In genomic region chr1:172870901-172871606, GRCh38 we compare ENCODE assay signal across 14 cellular contexts.
A peak's percentile ranks its signal among the peaks of the same experiment; 100 is the strongest.
DNase-seq lines count a peak whose midpoint lies in the region; ATAC-seq and TF ChIP-seq lines count a peak whose summit lies in the region.
"Had no signal": no experiment of that assay in that cellular context is flagged by ENCODE, and none has a peak within 500 bp of the region (broad histone marks: within the 10 kb centered on the region; RNA-seq: fewer than 3 reads in every experiment).

No MANE protein-coding gene starts in this region.

- TF ChIP-seq CTCF in GM12865 (IDR thresholded peaks at IDR 0.05; ENCODE audit: insufficient read depth, low read depth, low read length, missing control alignments): no peak
- TF ChIP-seq CTCF in mucosa of descending colon (IDR thresholded peaks at IDR 0.05): no peak
- no peak for TF ChIP-seq CTCF in suprapubic skin (IDR thresholded peaks at IDR 0.05)

- H3K36me3 Mint-ChIP-seq in activated T-helper 17 cell treated with anti-CD3 and anti-CD28 coated beads, Interleukin-2, amount 50 U/mL, for 72 hours (ENCODE audit: low read depth): no peaks in the 10 kb centered on the region

- ATAC-seq in HG02852 (IDR thresholded peaks at IDR 0.05; ENCODE audit: unreplicated experiment) (peak; percentile 48), mucosa of descending colon (peak; percentile 97), GM19324 (IDR thresholded peaks at IDR 0.05; ENCODE audit: low FRiP score, unreplicated experiment) (no peak), HG03095 (IDR thresholded peaks at IDR 0.05; ENCODE audit: unreplicated experiment) (no peak)
- peak; percentile 59 for ATAC-seq in activated T-helper 17 cell treated with anti-CD3 and anti-CD28 coated beads, Interleukin-2, amount 50 U/mL, for 72 hours (replicated peaks)

- no peaks in the 10 kb centered on the region for H3K9me3 ChIP-seq in mucosa of descending colon
- no peaks in the 10 kb centered on the region for H3K9me3 ChIP-seq in suprapubic skin

- peaks cover 30% of the 10 kb centered on the region for H3K4me1 Mint-ChIP-seq in activated T-helper 17 cell treated with anti-CD3 and anti-CD28 coated beads, Interleukin-2, amount 50 U/mL, for 72 hours

- DNase-seq in GM12865 (ENCODE audit: low read depth) (peak; percentile 22), mucosa of descending colon (no peak), suprapubic skin (ENCODE audit: low spot score in 2 of 2) (no peak), NCI-H128 (lab: John Stamatoyannopoulos, UW; ENCODE audit: unreplicated experiment) (no peak)
- DNase-seq: activated effector memory CD4-positive, alpha-beta T cell treated with anti-CD3 and anti-CD28 coated beads, Interleukin-2, amount 50 U/mL, for 16 hours; caudate nucleus; NCI-H1417 treated with DMSO at 0.1 percent for 48 hours; retina; substantia nigra had no signal

- H3K9me3 Mint-ChIP-seq in activated T-helper 17 cell treated with anti-CD3 and anti-CD28 coated beads, Interleukin-2, amount 50 U/mL, for 72 hours: no peaks in the 10 kb centered on the region

- no peak for TF ChIP-seq POLR2A in suprapubic skin (IDR thresholded peaks at IDR 0.05)

- H3K27ac Mint-ChIP-seq in activated T-helper 17 cell treated with anti-CD3 and anti-CD28 coated beads, Interleukin-2, amount 50 U/mL, for 72 hours: no peak overlapping the region

- no peaks in the 10 kb centered on the region for H3K4me1 ChIP-seq in mucosa of descending colon (ENCODE audit: low read depth)
- H3K4me1 ChIP-seq in suprapubic skin: no peaks in the 10 kb centered on the region

- H3K36me3 ChIP-seq in mucosa of descending colon (ENCODE audit: low read depth): no peaks in the 10 kb centered on the region
- no peaks in the 10 kb centered on the region for H3K36me3 ChIP-seq in suprapubic skin

- no peak overlapping the region for H3K4me3 Mint-ChIP-seq in activated T-helper 17 cell treated with anti-CD3 and anti-CD28 coated beads, Interleukin-2, amount 50 U/mL, for 72 hours

- intact Hi-C loops in mucosa of descending colon (cut with DNase I, micrococcal nuclease): no loop called here

- H3K27me3 Mint-ChIP-seq in activated T-helper 17 cell treated with anti-CD3 and anti-CD28 coated beads, Interleukin-2, amount 50 U/mL, for 72 hours: peaks cover 10% of the 10 kb centered on the region

- H3K27me3 ChIP-seq in suprapubic skin: no peaks in the 10 kb centered on the region

- no peak overlapping the region for H3K27ac ChIP-seq in suprapubic skin
- H3K27ac ChIP-seq: C4-2B had no signal

- no peak for TF ChIP-seq EP300 in suprapubic skin (IDR thresholded peaks at IDR 0.05)

- no peak overlapping the region for H3K4me3 ChIP-seq in GM12865 (ENCODE audit: low read depth, low read length)
- H3K4me3 ChIP-seq in mucosa of descending colon: no peak overlapping the region
- no peak overlapping the region for H3K4me3 ChIP-seq in suprapubic skin

Comparison
In these comparisons a context has a peak if more than half of its experiments do, and no peak if none do; other contexts are left out.
1. ATAC-seq: peak in HG02852 (single experiment), activated T-helper 17 cell treated with anti-CD3 and anti-CD28 coated beads, Interleukin-2, amount 50 U/mL, for 72 hours (single experiment) and mucosa of descending colon (single experiment); none in GM19324 (single experiment) and HG03095 (single experiment).